ENCODE assay signal across 28 cellular contexts in the genomic region with DNA sequence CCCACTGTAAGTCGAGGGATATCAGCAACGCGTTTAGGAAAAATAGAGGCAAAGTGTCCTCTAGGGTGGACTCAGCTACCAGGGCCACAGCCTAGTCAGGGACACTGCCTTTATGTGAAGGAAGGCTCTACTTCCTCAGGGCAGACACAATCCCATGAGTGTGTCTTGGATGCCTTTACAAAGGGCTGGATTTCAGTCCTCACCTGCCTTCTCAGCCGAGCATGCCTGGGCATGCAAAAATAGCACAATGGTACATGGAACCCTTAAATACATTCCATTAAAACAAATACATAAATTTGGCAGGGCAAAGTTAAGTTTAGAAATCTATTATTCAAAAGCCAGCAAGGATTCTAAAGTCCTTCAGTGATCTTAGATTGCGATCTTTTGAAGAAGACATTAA.
"Had no signal": no experiment of that assay in that cellular context is flagged by ENCODE, and none has a peak within 500 bp of the region (broad histone marks: within the 10 kb centered on the region; RNA-seq: fewer than 3 reads in every experiment).

No MANE protein-coding gene starts in this region.

- H3K9me3 ChIP-seq: gastroesophageal sphincter, heart left ventricle, left ventricle myocardium inferior, lower lobe of right lung, prostate gland, spleen, thoracic aorta, tibial nerve, upper lobe of right lung, uterus had no signal

- H3K27me3 Mint-ChIP-seq: memory B cell; naive thymus-derived CD4-positive, alpha-beta T cell; stimulated activated memory B cell treated with anti-CD40 and anti-IgM and Interleukin-4, amounts not matched to agents 10 μg/mL and 1 μg/mL and 100 μg/mL, for 72 hours had no signal

- H3K27ac Mint-ChIP-seq: memory B cell; naive thymus-derived CD4-positive, alpha-beta T cell; nephron; stimulated activated memory B cell treated with anti-CD40 and anti-IgM and Interleukin-4, amounts not matched to agents 10 μg/mL and 1 μg/mL and 100 μg/mL, for 72 hours had no signal

- H3K27me3 ChIP-seq: gastroesophageal sphincter, heart left ventricle, hepatocyte, spleen, tibial nerve, upper lobe of right lung, uterus had no signal

- H3K4me3 Mint-ChIP-seq: memory B cell; naive thymus-derived CD4-positive, alpha-beta T cell; nephron; stimulated activated memory B cell treated with anti-CD40 and anti-IgM and Interleukin-4, amounts not matched to agents 10 μg/mL and 1 μg/mL and 100 μg/mL, for 72 hours had no signal

- H3K4me1 ChIP-seq: gastroesophageal sphincter, left ventricle myocardium inferior, lower lobe of right lung, prostate gland, spleen, tibial nerve, upper lobe of right lung, uterus had no signal

- H3K9me3 Mint-ChIP-seq: memory B cell; nephron; stimulated activated memory B cell treated with anti-CD40 and anti-IgM and Interleukin-4, amounts not matched to agents 10 μg/mL and 1 μg/mL and 100 μg/mL, for 72 hours had no signal

- ATAC-seq: esophagus mucosa; gastroesophageal sphincter; heart left ventricle; left colon; lower lobe of right lung; naive thymus-derived CD4-positive, alpha-beta T cell; right cardiac atrium; stimulated activated memory B cell treated with anti-CD40 and anti-IgM and Interleukin-4, amounts not matched to agents 10 μg/mL and 1 μg/mL and 100 μg/mL, for 72 hours; stimulated activated naive CD8-positive, alpha-beta T cell treated with anti-CD3 and anti-CD28 coated beads, Interleukin-15, Interleukin-2, amounts not matched to agents 100 U/mL and 50 U/mL, for 24 hours; upper lobe of right lung had no signal

- H3K36me3 Mint-ChIP-seq: memory B cell; naive thymus-derived CD4-positive, alpha-beta T cell; stimulated activated memory B cell treated with anti-CD40 and anti-IgM and Interleukin-4, amounts not matched to agents 10 μg/mL and 1 μg/mL and 100 μg/mL, for 72 hours had no signal

- H3K4me1 Mint-ChIP-seq: memory B cell; naive thymus-derived CD4-positive, alpha-beta T cell; nephron; stimulated activated memory B cell treated with anti-CD40 and anti-IgM and Interleukin-4, amounts not matched to agents 10 μg/mL and 1 μg/mL and 100 μg/mL, for 72 hours had no signal

- H3K4me3 ChIP-seq: gastroesophageal sphincter, heart left ventricle, hepatocyte, left ventricle myocardium inferior, lower lobe of right lung, prostate gland, skin epidermis, spleen, thoracic aorta, tibial nerve, upper lobe of right lung, uterus had no signal

- H3K36me3 ChIP-seq: gastroesophageal sphincter, heart left ventricle, left ventricle myocardium inferior, lower lobe of right lung, prostate gland, spleen, thoracic aorta, tibial nerve, upper lobe of right lung, uterus had no signal

- H3K27ac ChIP-seq: epithelial cell of prostate, gastroesophageal sphincter, heart left ventricle, hepatocyte, left ventricle myocardium inferior, lower lobe of right lung, prostate gland, skin epidermis, spleen, thoracic aorta, tibial nerve, upper lobe of right lung, uterus had no signal

- DNase-seq: cerebellar nuclear complex; cortex of kidney; foreskin fibroblast; heart left ventricle; kidney glomerular epithelial cell; left colon; left ventricle myocardium inferior; lower lobe of right lung; midbrain; naive thymus-derived CD4-positive, alpha-beta T cell; nucleus accumbens; right cardiac atrium; spleen; stimulated activated CD4-positive, alpha-beta T cell treated with anti-CD3 and anti-CD28 coated beads, Interleukin-4, amount 100 ng/mL, for 4 hours; stimulated activated naive CD8-positive, alpha-beta T cell treated with anti-CD3 and anti-CD28 coated beads, Interleukin-15, Interleukin-2, amounts not matched to agents 100 U/mL and 50 U/mL, for 24 hours; upper lobe of right lung; uterus had no signal
